ENCODE assay signal across 19 cellular contexts in the genomic region with DNA sequence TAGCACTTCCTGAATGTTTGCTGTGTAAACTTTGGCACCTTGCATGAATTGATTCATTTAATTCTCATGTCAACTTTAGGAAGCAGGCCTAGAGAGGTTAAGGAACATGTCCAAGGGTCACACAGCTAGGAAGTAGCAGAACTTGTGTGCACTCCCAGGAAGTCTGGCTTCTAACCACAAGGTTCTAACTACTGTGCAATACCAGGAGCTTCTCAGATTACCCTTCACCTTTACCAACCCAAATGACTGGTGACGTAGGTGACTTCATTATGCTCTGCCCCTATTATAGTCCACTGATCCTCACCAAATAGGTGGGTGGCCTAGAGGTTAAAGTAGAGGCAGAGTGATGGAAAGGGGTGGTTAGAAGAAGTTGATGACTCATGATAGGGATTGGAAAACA. TPM values are rescaled to one million over a fixed set of nuclear protein-coding genes. Genes with fewer than 3 reads are reported as not detected.
"Had no signal": no experiment of that assay in that cellular context is flagged by ENCODE, and none has a peak within 500 bp of the region (broad histone marks: within the 10 kb centered on the region; RNA-seq: fewer than 3 reads in every experiment).

No MANE protein-coding gene starts in this region.

- H3K4me1 ChIP-seq: parathyroid adenoma, spleen, testis had no signal

- H3K27ac ChIP-seq: neutrophil, parathyroid adenoma, skin epidermis, spleen, testis, tibial artery had no signal

- H3K4me3 ChIP-seq: mucosa of descending colon, skin epidermis, spleen, testis, tibial artery had no signal

- DNase-seq: cortex of kidney; effector memory CD8-positive, alpha-beta T cell; hypothalamus; immature natural killer cell; mesenchymal stem cell; mucosa of descending colon; naive B cell; right cardiac atrium; spleen; stimulated activated CD4-positive, alpha-beta T cell treated with anti-CD3 and anti-CD28 coated beads, Interleukin-4, amount 100 ng/mL, for 4 hours; stimulated activated naive CD8-positive, alpha-beta T cell treated with anti-CD3 and anti-CD28 coated beads, Interleukin-15, Interleukin-2, amounts not matched to agents 100 U/mL and 50 U/mL, for 24 hours; substantia nigra; testis; tibial artery had no signal

- H3K9me3 ChIP-seq: mucosa of descending colon, neutrophil, spleen, testis, tibial artery had no signal

- H3K27me3 ChIP-seq: neutrophil, testis, tibial artery had no signal

- ATAC-seq: effector memory CD8-positive, alpha-beta T cell; mucosa of descending colon; natural killer cell treated with Interleukin-12 subunit alpha and Interleukin-12 subunit beta and Interleukin-15 and Interleukin-18, amount 100 ng/mL, for 72 hours; right cardiac atrium; stimulated activated memory B cell treated with anti-CD40 and anti-IgM and Interleukin-4, amounts not matched to agents 10 μg/mL and 1 μg/mL and 100 μg/mL, for 72 hours; stimulated activated naive CD8-positive, alpha-beta T cell treated with anti-CD3 and anti-CD28 coated beads, Interleukin-15, Interleukin-2, amounts not matched to agents 100 U/mL and 50 U/mL, for 24 hours had no signal

- H3K36me3 ChIP-seq: neutrophil, spleen, tibial artery had no signal

RNA-seq across cellular contexts. Expression of gene AR, which starts 14.4 kb away (rescaled TPM):
- total RNA-seq: natural killer cell treated with Interleukin-12 subunit alpha and Interleukin-12 subunit beta and Interleukin-15 and Interleukin-18, amount 100 ng/mL, for 72 hours had no signal
